In genomic region chr6:158011980-158012566, GRCh38 we compare ENCODE assay signal across 15 cellular contexts. TPM values are rescaled to one million over a fixed set of nuclear protein-coding genes. Genes with fewer than 3 reads are reported as not detected.
A peak's percentile ranks its signal among the peaks of the same experiment; 100 is the strongest.
DNase-seq lines count a peak whose midpoint lies in the region; ATAC-seq, FAIRE-seq and TF ChIP-seq lines count a peak whose summit lies in the region.
"Had no signal": no experiment of that assay in that cellular context is flagged by ENCODE, and none has a peak within 500 bp of the region (broad histone marks: within the 10 kb centered on the region; RNA-seq: fewer than 3 reads in every experiment).

No MANE protein-coding gene starts in this region.

- no peak for DNase-seq in AG04450 (ENCODE audit: low read depth, low spot score)
- no peak for DNase-seq in GM19239 (ENCODE audit: insufficient read length, low spot score)
- no peak for DNase-seq in body of pancreas
- DNase-seq in NCI-H524 (lab: John Stamatoyannopoulos, UW), result no peak
- no peak for DNase-seq in NCI-H1436 (lab: John Stamatoyannopoulos, UW)
- DNase-seq: activated naive CD8-positive, alpha-beta T cell treated with anti-CD3 and anti-CD28 coated beads, Interleukin-2, amount 50 U/mL, for 24 hours; BE2C; cortex of kidney; GF-D8; NCI-H82 had no signal

- no peak for TF ChIP-seq POLR2A in body of pancreas (IDR thresholded peaks at IDR 0.05)

- peak overlapping the region; percentile 24 to 88 (median 66) for H3K27ac Mint-ChIP-seq in nephron
- H3K27ac Mint-ChIP-seq: activated naive CD8-positive, alpha-beta T cell treated with anti-CD3 and anti-CD28 coated beads, Interleukin-2, amount 50 U/mL, for 24 hours had no signal

- ATAC-seq in body of pancreas, result no peak
- ATAC-seq in HG03571 (IDR thresholded peaks at IDR 0.05; ENCODE audit: unreplicated experiment), result no peak
- ATAC-seq in GM21825 (IDR thresholded peaks at IDR 0.05; ENCODE audit: unreplicated experiment), result no peak
- ATAC-seq: activated naive CD8-positive, alpha-beta T cell treated with anti-CD3 and anti-CD28 coated beads, Interleukin-2, amount 50 U/mL, for 24 hours had no signal

- H3K36me3 ChIP-seq in body of pancreas (replicated peaks in 1 of 2; ENCODE audit: insufficient read depth in 1 of 2, low read depth in 2 of 2), result no peaks in the 10 kb centered on the region
- H3K36me3 ChIP-seq: BE2C had no signal

- CTCF ChIA-PET in AG04450 (lab: Charles Lee), result interaction anchor here (0.6 to 1.4 kb wide), 3 partner anchors 14 to 67 kb away, joined by 3 to 5 read pairs (median 5); no protein-coding TSS in a partner anchor

- H3K27ac ChIP-seq in AG04450 (ENCODE audit: low read depth, low read length), result peak overlapping the region; percentile 31
- peak overlapping the region in 3 of 4 donors; percentile 71 to 78 (median 78) for H3K27ac ChIP-seq in body of pancreas
- H3K27ac ChIP-seq: SJSA1 had no signal

- H3K9me3 ChIP-seq in AG04450 (ENCODE audit: control insufficient read depth, insufficient read depth, low read length), result no peaks in the 10 kb centered on the region; the same call in 1 of the 2 replicates
- H3K9me3 ChIP-seq in body of pancreas, result no peaks in the 10 kb centered on the region
- H3K9me3 ChIP-seq: BE2C, SJSA1 had no signal

- peak; percentile 59 for FAIRE-seq in GM19239 (lab: Jason Lieb, UNC)
- FAIRE-seq: TTC549 had no signal

- POLR2A ChIA-PET in AG04450 (lab: Yijun Ruan, JAX), result interaction anchor here (1.7 kb wide), 1 partner anchor 14 kb away, joined by 6 read pairs; no protein-coding TSS in a partner anchor

- H3K36me3 Mint-ChIP-seq in nephron (ENCODE audit: low read depth), result peaks cover 17% of the 10 kb centered on the region

- intact Hi-C loops in body of pancreas (cut with DNase I), result no loop called here

- H3K4me1 ChIP-seq in body of pancreas, result peaks cover 50% of the 10 kb centered on the region

- H3K4me3 ChIP-seq in AG04450 (ENCODE audit: low read depth, low read length) (no peak overlapping the region), body of pancreas (no peak overlapping the region)
- H3K4me3 ChIP-seq: SJSA1 had no signal

- WGBS in body of pancreas, 2 donors, result 83% methylated on average over 7 of the region's 7 CpGs

- peaks cover 44% of the 10 kb centered on the region for H3K4me1 Mint-ChIP-seq in nephron

- TF ChIP-seq CTCF in AG04450 (IDR thresholded peaks at IDR 0.05; ENCODE audit: low read depth, low read length) (no peak), body of pancreas (IDR thresholded peaks at IDR 0.05) (no peak), nephron (IDR thresholded peaks at IDR 0.05; ENCODE audit: unreplicated experiment in 3 of 3) (no peak)

- peaks cover 4% of the 10 kb centered on the region for H3K27me3 Mint-ChIP-seq in nephron (ENCODE audit: low read depth)
- H3K27me3 Mint-ChIP-seq: activated naive CD8-positive, alpha-beta T cell treated with anti-CD3 and anti-CD28 coated beads, Interleukin-2, amount 50 U/mL, for 24 hours had no signal

- no peaks in the 10 kb centered on the region for H3K9me3 Mint-ChIP-seq in nephron
- H3K9me3 Mint-ChIP-seq: activated naive CD8-positive, alpha-beta T cell treated with anti-CD3 and anti-CD28 coated beads, Interleukin-2, amount 50 U/mL, for 24 hours had no signal

- H3K4me3 Mint-ChIP-seq in nephron, result no peak overlapping the region
- H3K4me3 Mint-ChIP-seq: activated naive CD8-positive, alpha-beta T cell treated with anti-CD3 and anti-CD28 coated beads, Interleukin-2, amount 50 U/mL, for 24 hours had no signal

- no peaks in the 10 kb centered on the region for H3K27me3 ChIP-seq in AG04450 (ENCODE audit: control insufficient read depth, insufficient read depth, low read length)
- no peaks in the 10 kb centered on the region for H3K27me3 ChIP-seq in body of pancreas
- H3K27me3 ChIP-seq: BE2C, SJSA1 had no signal

RNA-seq across cellular contexts. Expression of gene SYNJ2, which starts 30.4 kb away (rescaled TPM):
- polyA plus RNA-seq in AG04450 (2011; rRNA removed), result 38.1 and 40.8 TPM in 2 replicates
- 63.6 and 78.2 TPM in 2 replicates for polyA minus RNA-seq in AG04450 (2011; rRNA and poly(A)+ RNA removed)
- total RNA-seq in body of pancreas, result 10 to 100 TPM; 12.2 to 14.8 TPM
